In genomic region chr3:101928890-101929289, GRCh38 we compare ENCODE assay signal across 14 cellular contexts.
DNase-seq lines count a peak whose midpoint lies in the region; ATAC-seq and TF ChIP-seq lines count a peak whose summit lies in the region.
"Had no signal": no experiment of that assay in that cellular context is flagged by ENCODE, and none has a peak within 500 bp of the region (broad histone marks: within the 10 kb centered on the region; RNA-seq: fewer than 3 reads in every experiment).

No MANE protein-coding gene starts in this region.

- BruUV-seq in PC-3 (replicated peaks; lab: Mats Ljungman, UMichigan) = no TSS peak
- BruUV-seq in A673 (replicated peaks; lab: Mats Ljungman, UMichigan) = no TSS peak

- POLR2A ChIA-PET in PC-3 (lab: Charles Lee; ENCODE audit: unreplicated experiment) = interaction anchor here (0.5 kb wide), 1 partner anchor 61 kb away, joined by 8 read pairs; no protein-coding TSS in a partner anchor
- POLR2A ChIA-PET in A673 (lab: Charles Lee; ENCODE audit: low non-redundant PET) = no interaction called here

- ATAC-seq in PC-3 = peak; percentile 41
- ATAC-seq in GM21390 (IDR thresholded peaks at IDR 0.05; ENCODE audit: unreplicated experiment) = no peak
- ATAC-seq: heart left ventricle had no signal

- no peak overlapping the region for H2BK15ac ChIP-seq in mesenchymal stem cell (ENCODE audit: low read depth, poor library complexity, severe bottlenecking)

- peak overlapping the region; percentile 93 for H2AK5ac ChIP-seq in mesenchymal stem cell (ENCODE audit: low read length, severe bottlenecking)

- peak overlapping the region in 1 of 2 experiments; percentile 90 for H3K18ac ChIP-seq in mesenchymal stem cell (ENCODE audit: low read depth in 1 of 2, low read length in 2 of 2)

- H3K27me3 ChIP-seq in PC-3 (ENCODE audit: low read length) (no peaks in the 10 kb centered on the region), mesenchymal stem cell (ENCODE audit: control insufficient read depth in 1 of 2, insufficient read depth in 1 of 2, low read length in 2 of 2) (no peaks in the 10 kb centered on the region), A673 (replicated peaks; ENCODE audit: insufficient read depth, low read depth, low read length, poor library complexity) (no peaks in the 10 kb centered on the region), tibial artery (no peaks in the 10 kb centered on the region)
- H3K27me3 ChIP-seq: heart left ventricle, uterus had no signal

- CTCF ChIA-PET in PC-3 (lab: Charles Lee) = interaction anchor here (0.5 to 0.9 kb wide), 2 partner anchors 299 to 608 kb away, joined by 4 read pairs; no protein-coding TSS in a partner anchor
- CTCF ChIA-PET in A673 (lab: Charles Lee) = no interaction called here

- H3K4me3 ChIP-seq in PC-3 (ENCODE audit: low read length) (no peak overlapping the region), cardiac fibroblast (replicated peaks in 1 of 2; ENCODE audit: low read depth in 2 of 2, low read length in 2 of 2) (no peak overlapping the region), mesenchymal stem cell (ENCODE audit: insufficient read depth in 1 of 2, low read depth in 1 of 2, low read length in 2 of 2) (no peak overlapping the region), A673 (ENCODE audit: low read depth, low read length, poor library complexity, severe bottlenecking) (no peak overlapping the region), tibial artery (no peak overlapping the region)
- H3K4me3 ChIP-seq: heart left ventricle, uterus had no signal

- H3K9me2 ChIP-seq in PC-3 (replicated peaks; ENCODE audit: low read length) = no peaks in the 10 kb centered on the region

- no peaks in the 10 kb centered on the region for H3K36me3 ChIP-seq in PC-3 (ENCODE audit: low read depth, low read length)
- no peaks in the 10 kb centered on the region for H3K36me3 ChIP-seq in mesenchymal stem cell (ENCODE audit: control insufficient read depth in 1 of 2, insufficient read depth in 2 of 2, low read depth in 1 of 2, low read length in 2 of 2)
- no peaks in the 10 kb centered on the region for H3K36me3 ChIP-seq in A673 (ENCODE audit: insufficient read depth, low read length, poor library complexity, severe bottlenecking)
- H3K36me3 ChIP-seq in tibial artery = no peaks in the 10 kb centered on the region
- H3K36me3 ChIP-seq: heart left ventricle, uterus had no signal

- DNase-seq in COLO829 (ENCODE audit: low spot score) = peak; percentile 71
- DNase-seq in PC-3 = peak; percentile 95
- DNase-seq in cardiac fibroblast (ENCODE audit: low read depth in 2 of 2) = peak; percentile 47 to 81
- DNase-seq in mesenchymal stem cell = peak; percentile 68
- DNase-seq in A673 (ENCODE audit: low spot score) = no peak
- no peak for DNase-seq in tibial artery
- no peak for DNase-seq in HT-29 (ENCODE audit: low spot score)
- DNase-seq: activated naive CD4-positive, alpha-beta T cell treated with anti-CD3 and anti-CD28 coated beads for 36 hours; GDM1; heart left ventricle; NCI-H1105; NCI-H524 treated with DMSO at 0.1 percent for 48 hours; uterus had no signal

- peaks cover 38% of the 10 kb centered on the region for H3K4me1 ChIP-seq in PC-3 (ENCODE audit: insufficient read depth, low read length)
- peaks cover 14% of the 10 kb centered on the region for H3K4me1 ChIP-seq in mesenchymal stem cell (ENCODE audit: control insufficient read depth, insufficient read depth, low read depth, low read length)
- H3K4me1 ChIP-seq in A673 (ENCODE audit: insufficient read depth, low read length, poor library complexity, severe bottlenecking) = peaks cover 19% of the 10 kb centered on the region
- H3K4me1 ChIP-seq in tibial artery = no peaks in the 10 kb centered on the region
- H3K4me1 ChIP-seq: uterus had no signal

- H3K9ac ChIP-seq in PC-3 (ENCODE audit: low read length) (peak overlapping the region; percentile 81), mesenchymal stem cell (ENCODE audit: low read length) (no peak overlapping the region)

- H4K20me1 ChIP-seq in PC-3 (ENCODE audit: low read length) = no peaks in the 10 kb centered on the region

- peak overlapping the region in 1 of 2 experiments; percentile 18 for H3K14ac ChIP-seq in mesenchymal stem cell (ENCODE audit: low read length in 2 of 2)

- H2BK120ac ChIP-seq in mesenchymal stem cell (ENCODE audit: low read depth, low read length) = no peak overlapping the region

- H3K79me1 ChIP-seq in mesenchymal stem cell (replicated peaks; ENCODE audit: low read length, poor library complexity, severe bottlenecking) = no peaks in the 10 kb centered on the region

- H2BK12ac ChIP-seq in mesenchymal stem cell (ENCODE audit: low read length in 2 of 2) = peak overlapping the region in 1 of 2 experiments; percentile 78

- H3F3A ChIP-seq in PC-3 (ENCODE audit: low read length, unreplicated experiment) = no peaks in the 10 kb centered on the region

- H3K9me3 ChIP-seq in PC-3 (ENCODE audit: low read length) (no peaks in the 10 kb centered on the region), mesenchymal stem cell (ENCODE audit: control insufficient read depth, low read length) (no peaks in the 10 kb centered on the region), A673 (ENCODE audit: low read depth, low read length, poor library complexity, severe bottlenecking) (no peaks in the 10 kb centered on the region), tibial artery (no peaks in the 10 kb centered on the region)
- H3K9me3 ChIP-seq: heart left ventricle, uterus had no signal

- H2AFZ ChIP-seq in PC-3 (ENCODE audit: low read length) = no peak overlapping the region
- no peak overlapping the region for H2AFZ ChIP-seq in mesenchymal stem cell (ENCODE audit: low read depth, low read length)

- TF ChIP-seq CTCF in PC-3 (conservative IDR thresholded peaks at IDR 0.05; ENCODE audit: low read depth, low read length) (no peak), cardiac fibroblast (IDR thresholded peaks at IDR 0.05; ENCODE audit: low read depth, low read length) (no peak), A673 (conservative IDR thresholded peaks at IDR 0.05; ENCODE audit: low read depth, low read length) (no peak), tibial artery (IDR thresholded peaks at IDR 0.05) (no peak)

- H4K8ac ChIP-seq in mesenchymal stem cell (ENCODE audit: low read length) = peak overlapping the region; percentile 7

- intact Hi-C loops in PC-3 (cut with micrococcal nuclease) (loop anchor here (5.0 kb wide), 2 partner anchors 103 to 123 kb away; no protein-coding TSS in a partner anchor), A673 (cut with micrococcal nuclease; ENCODE audit: unreplicated experiment) (no loop called here), tibial artery (cut with DNase I; ENCODE audit: low total_unique reads) (no loop called here)

- H3K23ac ChIP-seq in mesenchymal stem cell (ENCODE audit: low read length in 2 of 2) = no peak overlapping the region

- H3K4ac ChIP-seq in mesenchymal stem cell (ENCODE audit: low read depth in 1 of 2, low read length in 2 of 2) = no peak overlapping the region

- no peak overlapping the region for H2BK5ac ChIP-seq in mesenchymal stem cell (ENCODE audit: low read depth, low read length, poor library complexity, severe bottlenecking)

- H3K4me2 ChIP-seq in PC-3 (ENCODE audit: low read length) (peak overlapping the region; percentile 57), mesenchymal stem cell (ENCODE audit: low read length, poor library complexity, severe bottlenecking) (no peak overlapping the region)

- H4K91ac ChIP-seq in mesenchymal stem cell (ENCODE audit: low read length) = no peak overlapping the region

- 0% methylated on average over 1 of the region's 1 CpG for WGBS in mesenchymal stem cell

- no peaks in the 10 kb centered on the region for H3K79me2 ChIP-seq in PC-3 (ENCODE audit: low read length)

- H3K27ac ChIP-seq in PC-3 (ENCODE audit: low read length) (peak overlapping the region; percentile 91), mesenchymal stem cell (ENCODE audit: low read length, poor library complexity, severe bottlenecking) (peak overlapping the region; percentile 46), A673 (ENCODE audit: low read depth, low read length, poor library complexity, severe bottlenecking) (no peak overlapping the region), tibial artery (no peak overlapping the region)
- H3K27ac ChIP-seq: heart left ventricle, uterus had no signal

Comparison
In these comparisons a context has a peak if more than half of its experiments do, and no peak if none do; other contexts are left out.
1. DNase-seq: peak in COLO829 (single experiment), PC-3 (single experiment), cardiac fibroblast (2 of 2) and mesenchymal stem cell (single experiment); none in A673 (single experiment), tibial artery (0 of 2) and HT-29 (single experiment).
2. H3K27ac ChIP-seq: peak in PC-3 (single experiment) and mesenchymal stem cell (single experiment); none in A673 (single experiment) and tibial artery (0 of 2).